Comparison of ENCODE assay signal across 22 cellular contexts in the genomic region with DNA sequence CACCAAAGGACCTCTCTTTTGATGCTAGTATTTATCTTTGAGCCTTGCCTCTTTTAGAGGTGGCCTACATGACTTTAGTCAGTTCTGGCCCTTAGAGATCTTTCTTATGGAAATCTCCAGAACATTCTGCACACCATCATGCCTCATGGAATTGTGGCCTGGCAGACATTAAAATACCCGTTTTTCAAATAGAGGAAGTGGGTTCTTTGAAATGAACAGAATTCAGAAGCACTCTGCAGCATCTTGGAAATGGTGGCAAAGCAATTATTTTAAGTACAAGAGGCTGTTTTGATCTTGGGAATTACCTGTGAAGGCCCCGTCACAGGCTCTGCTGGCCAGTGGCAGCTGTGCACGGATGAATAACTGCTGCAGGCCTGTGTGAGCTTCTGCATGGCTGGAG. TPM values are rescaled to one million over a fixed set of nuclear protein-coding genes. Genes with fewer than 3 reads are reported as not detected.
DNase-seq lines count a peak whose midpoint lies in the region; ATAC-seq and TF ChIP-seq lines count a peak whose summit lies in the region.
"Had no signal": no experiment of that assay in that cellular context is flagged by ENCODE, and none has a peak within 500 bp of the region (broad histone marks: within the 10 kb centered on the region; RNA-seq: fewer than 3 reads in every experiment).

No MANE protein-coding gene starts in this region.

- no peaks in the 10 kb centered on the region for H4K20me1 ChIP-seq in BLaER1
- H4K20me1 ChIP-seq in mammary epithelial cell (ENCODE audit: insufficient read depth, low read length) = no peaks in the 10 kb centered on the region
- H4K20me1 ChIP-seq: BLaER1 treated with 17β-estradiol and CSF1 and Interleukin-3, amounts not matched to agents 10 nM and 100 nM had no signal

- peaks cover 0 to 4% of the 10 kb centered on the region in 2 donors for H3K27me3 Mint-ChIP-seq in stimulated activated naive B cell treated with anti-CD40 and anti-IgM and Interleukin-4, amounts not matched to agents 10 μg/mL and 1 μg/mL and 100 μg/mL, for 72 hours

- 29% methylated on average over 3 of the region's 3 CpGs for WGBS in mammary epithelial cell (ENCODE audit: low coverage, missing lambda C conversion rate)

- H3K4me1 Mint-ChIP-seq in stimulated activated naive B cell treated with anti-CD40 and anti-IgM and Interleukin-4, amounts not matched to agents 10 μg/mL and 1 μg/mL and 100 μg/mL, for 72 hours = peaks cover 6% of the 10 kb centered on the region in 2 donors

- intact Hi-C loops in mammary epithelial cell (cut with micrococcal nuclease) = no loop called here

- dilution Hi-C loops in mammary epithelial cell (cut with HindIII; ENCODE audit: low sequenced_read_pairs) = no loop called here

- DNase-seq in RWPE1 (ENCODE audit: low spot score) (no peak), mammary epithelial cell (no peak), germinal center (ENCODE audit: low spot score) (no peak)
- no peak for DNase-seq in stimulated activated naive B cell treated with anti-CD40 and anti-IgM and Interleukin-4, amounts not matched to agents 10 μg/mL and 1 μg/mL and 100 μg/mL, for 72 hours
- DNase-seq: CD4-positive, alpha-beta T cell; DMS53; HCEC 1CT; MG63; NCI-H1694; NCI-H2081; NCI-H2227 treated with DMSO at 0.1 percent for 48 hours; NCI-H526 treated with DMSO at 0.1 percent for 48 hours; SIG-M5; SW 1271 had no signal

- CTCF ChIA-PET in RWPE1 (lab: Yijun Ruan, JAX) = no interaction called here
- CTCF ChIA-PET in mammary epithelial cell (lab: Charles Lee; ENCODE audit: low non-redundant PET) = no interaction called here

- in situ Hi-C loops in mammary epithelial cell (cut with MboI; ENCODE audit: low sequenced_read_pairs in 2 of 2) = no loop called here

- H3K36me3 Mint-ChIP-seq in stimulated activated naive B cell treated with anti-CD40 and anti-IgM and Interleukin-4, amounts not matched to agents 10 μg/mL and 1 μg/mL and 100 μg/mL, for 72 hours = no peaks in the 10 kb centered on the region

- no peaks in the 10 kb centered on the region for H3K9me3 Mint-ChIP-seq in stimulated activated naive B cell treated with anti-CD40 and anti-IgM and Interleukin-4, amounts not matched to agents 10 μg/mL and 1 μg/mL and 100 μg/mL, for 72 hours
- H3K9me3 Mint-ChIP-seq: CD4-positive, alpha-beta T cell had no signal

- ATAC-seq in stimulated activated naive B cell treated with anti-CD40 and anti-IgM and Interleukin-4, amounts not matched to agents 10 μg/mL and 1 μg/mL and 100 μg/mL, for 72 hours (replicated peaks) = no peak
- ATAC-seq in HG03139 (IDR thresholded peaks at IDR 0.05; ENCODE audit: unreplicated experiment) (no peak), GM19467 (IDR thresholded peaks at IDR 0.05; ENCODE audit: unreplicated experiment) (no peak)

- H3K4me3 Mint-ChIP-seq in stimulated activated naive B cell treated with anti-CD40 and anti-IgM and Interleukin-4, amounts not matched to agents 10 μg/mL and 1 μg/mL and 100 μg/mL, for 72 hours = no peak overlapping the region
- H3K4me3 Mint-ChIP-seq: CD4-positive, alpha-beta T cell had no signal

- H3K36me3 ChIP-seq in BLaER1 = no peaks in the 10 kb centered on the region
- no peaks in the 10 kb centered on the region for H3K36me3 ChIP-seq in mammary epithelial cell (ENCODE audit: insufficient read depth, low read length)
- H3K36me3 ChIP-seq: BLaER1 treated with 17β-estradiol and CSF1 and Interleukin-3, amounts not matched to agents 10 nM and 100 nM; MG63 had no signal

- H3K79me2 ChIP-seq in mammary epithelial cell (ENCODE audit: insufficient read depth, low read length) = no peaks in the 10 kb centered on the region

- H3K27ac ChIP-seq in BLaER1 = no peak overlapping the region
- peak overlapping the region; percentile 72 for H3K27ac ChIP-seq in RWPE1
- H3K27ac ChIP-seq in mammary epithelial cell (ENCODE audit: insufficient read depth, low read depth, low read length) = peak overlapping the region; percentile 96
- H3K27ac ChIP-seq: BLaER1 treated with 17β-estradiol and CSF1 and Interleukin-3, amounts not matched to agents 10 nM and 100 nM; SK-N-MC had no signal

- H2AFZ ChIP-seq in mammary epithelial cell (ENCODE audit: low read depth, low read length) = peak overlapping the region; percentile 65

- TF ChIP-seq CTCF in RWPE1 (conservative IDR thresholded peaks at IDR 0.05; ENCODE audit: low read depth) = no peak
- TF ChIP-seq CTCF in mammary epithelial cell (conservative IDR thresholded peaks at IDR 0.05 in 1 of 2, IDR thresholded peaks at IDR 0.05 in 1 of 2; ENCODE audit: extremely low read depth in 1 of 2, insufficient read depth in 1 of 2, low read depth in 1 of 2, low read length in 2 of 2) = no peak

- peak overlapping the region; percentile 20 for H3K27ac Mint-ChIP-seq in stimulated activated naive B cell treated with anti-CD40 and anti-IgM and Interleukin-4, amounts not matched to agents 10 μg/mL and 1 μg/mL and 100 μg/mL, for 72 hours
- H3K27ac Mint-ChIP-seq: CD4-positive, alpha-beta T cell had no signal

- no peaks in the 10 kb centered on the region for H3K27me3 ChIP-seq in BLaER1
- H3K27me3 ChIP-seq in mammary epithelial cell (ENCODE audit: insufficient read depth, low read length) = no peaks in the 10 kb centered on the region
- H3K27me3 ChIP-seq: BLaER1 treated with 17β-estradiol and CSF1 and Interleukin-3, amounts not matched to agents 10 nM and 100 nM; MG63 had no signal

- peak overlapping the region; percentile 22 for H3K4me2 ChIP-seq in BLaER1
- H3K4me2 ChIP-seq in mammary epithelial cell (ENCODE audit: insufficient read depth, low read depth, low read length) = no peak overlapping the region

- peaks cover 9% of the 10 kb centered on the region for H3K4me1 ChIP-seq in BLaER1
- peaks cover 53% of the 10 kb centered on the region for H3K4me1 ChIP-seq in mammary epithelial cell (ENCODE audit: insufficient read depth, low read length)

- H3K9me3 ChIP-seq in BLaER1 (no peaks in the 10 kb centered on the region), mammary epithelial cell (replicated peaks; ENCODE audit: insufficient read depth, low read length) (no peaks in the 10 kb centered on the region)
- H3K9me3 ChIP-seq: BLaER1 treated with 17β-estradiol and CSF1 and Interleukin-3, amounts not matched to agents 10 nM and 100 nM; MG63 had no signal

- H3K4me3 ChIP-seq in BLaER1 (no peak overlapping the region), mammary epithelial cell (replicated peaks in 1 of 3; ENCODE audit: insufficient read depth in 1 of 3, low read depth in 2 of 3, low read length in 3 of 3) (no peak overlapping the region)
- H3K4me3 ChIP-seq: BLaER1 treated with 17β-estradiol and CSF1 and Interleukin-3, amounts not matched to agents 10 nM and 100 nM; MG63; SK-N-MC had no signal

- H3K9ac ChIP-seq in BLaER1 = no peak overlapping the region
- no peak overlapping the region for H3K9ac ChIP-seq in mammary epithelial cell (ENCODE audit: insufficient read depth, low read length)
- H3K9ac ChIP-seq: BLaER1 treated with 17β-estradiol and CSF1 and Interleukin-3, amounts not matched to agents 10 nM and 100 nM had no signal

- no TSS peak for BruUV-seq in mammary epithelial cell (replicated peaks; lab: Mats Ljungman, UMichigan)

- POLR2A ChIA-PET in RWPE1 (lab: Yijun Ruan, JAX; ENCODE audit: low non-redundant PET) = no interaction called here

RNA-seq across cellular contexts. Expression of a gene that starts 40.7 kb away (rescaled TPM):
- total RNA-seq in mammary epithelial cell = 10 to 100 TPM in 1 of 2 donors, 1 to 10 TPM in 1; 9.7 to 24.8 TPM
- 3.0 TPM for polyA plus RNA-seq in mammary epithelial cell
- polyA minus RNA-seq in mammary epithelial cell = 2.1 TPM
- total RNA-seq: A172; CD4-positive, alpha-beta T cell; HT-29; NCI-H460 had no signal
